ENCODE assay signal across 10 cellular contexts in genomic region chr18:47260138-47260923, GRCh38. TPM values are rescaled to one million over a fixed set of nuclear protein-coding genes. Genes with fewer than 3 reads are reported as not detected.
DNase-seq lines count a peak whose midpoint lies in the region; ATAC-seq and TF ChIP-seq lines count a peak whose summit lies in the region.
"Had no signal": no experiment of that assay in that cellular context is flagged by ENCODE, and none has a peak within 500 bp of the region (broad histone marks: within the 10 kb centered on the region; RNA-seq: fewer than 3 reads in every experiment).

No MANE protein-coding gene starts in this region.

- no peak overlapping the region for H3K27ac ChIP-seq in lower lobe of right lung
- H3K27ac ChIP-seq in PC-9 = no peak overlapping the region
- H3K27ac ChIP-seq: SK-N-MC had no signal

- H2AFZ ChIP-seq in PC-9 = no peak overlapping the region

- intact Hi-C loops in lower lobe of right lung (cut with DNase I) (no loop called here), PC-9 (cut with micrococcal nuclease; ENCODE audit: unreplicated experiment) (no loop called here)

- H3K27me3 ChIP-seq in MG63 (peaks cover 6% of the 10 kb centered on the region), lower lobe of right lung (ENCODE audit: low read depth) (peaks cover 98% of the 10 kb centered on the region), PC-9 (ENCODE audit: insufficient read depth, low read depth) (no peaks in the 10 kb centered on the region; the same call in 1 of the 2 replicates)

- H3K4me3 ChIP-seq in MG63 = no peak overlapping the region
- no peak overlapping the region for H3K4me3 ChIP-seq in cardiac fibroblast (replicated peaks in 1 of 2; ENCODE audit: low read depth in 2 of 2, low read length in 2 of 2)
- H3K4me3 ChIP-seq in lower lobe of right lung = no peak overlapping the region
- no peak overlapping the region for H3K4me3 ChIP-seq in PC-9
- H3K4me3 ChIP-seq: SK-N-MC had no signal

- no peaks in the 10 kb centered on the region for H3K9me2 ChIP-seq in PC-9 (ENCODE audit: insufficient read depth)

- no peaks in the 10 kb centered on the region for H3K79me2 ChIP-seq in PC-9 (ENCODE audit: low read depth)

- no peaks in the 10 kb centered on the region for H3K36me3 ChIP-seq in MG63
- H3K36me3 ChIP-seq in lower lobe of right lung = no peaks in the 10 kb centered on the region
- H3K36me3 ChIP-seq in PC-9 (ENCODE audit: low read depth) = no peaks in the 10 kb centered on the region

- no peak overlapping the region for H3K4me2 ChIP-seq in PC-9

- TF ChIP-seq CTCF in cardiac fibroblast (IDR thresholded peaks at IDR 0.05; ENCODE audit: low read depth, low read length) (no peak), lower lobe of right lung (IDR thresholded peaks at IDR 0.05) (no peak), PC-9 (conservative IDR thresholded peaks at IDR 0.05) (no peak)

- peak; percentile 42 for DNase-seq in EH (ENCODE audit: low read depth)
- peak; percentile 36 for DNase-seq in MG63
- peak; percentile 44 for DNase-seq in cardiac fibroblast (ENCODE audit: low read depth in 2 of 2)
- peak; percentile 66 for DNase-seq in lower lobe of right lung
- no peak for DNase-seq in NOMO-1 treated with DMSO at 0.1 percent for 48 hours (lab: John Stamatoyannopoulos, UW; ENCODE audit: unreplicated experiment)
- DNase-seq in PC-9 = no peak
- no peak for DNase-seq in NCI-H1417 treated with DMSO at 0.1 percent for 48 hours (lab: John Stamatoyannopoulos, UW)
- DNase-seq: natural killer cell had no signal

- CTCF ChIA-PET in PC-9 (lab: Charles Lee) = no interaction called here

- H3K4me1 ChIP-seq in lower lobe of right lung (peaks cover 21% of the 10 kb centered on the region), PC-9 (replicated peaks; ENCODE audit: insufficient read depth) (no peaks in the 10 kb centered on the region)

- ATAC-seq in lower lobe of right lung (peak; percentile 68 to 77), HG02588 (IDR thresholded peaks at IDR 0.05; ENCODE audit: unreplicated experiment) (no peak)
- ATAC-seq: natural killer cell had no signal

- BruUV-seq in PC-9 (replicated peaks; lab: Mats Ljungman, UMichigan) = no TSS peak

- POLR2A ChIA-PET in PC-9 (lab: Charles Lee; ENCODE audit: unreplicated experiment) = no interaction called here

- H3F3A ChIP-seq in PC-9 (ENCODE audit: insufficient read depth, low read depth) = no peaks in the 10 kb centered on the region

- 0 out of 2 replicates have a peak, but pooled peaks cover 3% of the 10 kb centered on the region for H3K9me3 ChIP-seq in MG63
- H3K9me3 ChIP-seq in lower lobe of right lung = no peaks in the 10 kb centered on the region
- H3K9me3 ChIP-seq in PC-9 (ENCODE audit: insufficient read depth, low read depth) = no peaks in the 10 kb centered on the region

- H4K20me1 ChIP-seq in PC-9 (ENCODE audit: insufficient read depth) = no peaks in the 10 kb centered on the region

RNA-seq across cellular contexts. Expression of gene SKOR2, which starts 8.9 kb away (rescaled TPM):
- total RNA-seq in MG63 (2014; rRNA removed; shearing (Covaris generic); ENCODE audit: low replicate concordance) = not detected in 2 replicates
- total RNA-seq in lower lobe of right lung = not detected
- not detected in 2 replicates for total RNA-seq in PC-9 (2021)
- total RNA-seq: natural killer cell had no signal

Comparison
In these comparisons a context has a peak if more than half of its experiments do, and no peak if none do; other contexts are left out.
1. DNase-seq: peak in EH (single experiment), MG63 (single experiment), cardiac fibroblast (2 of 2) and lower lobe of right lung (single experiment); none in NOMO-1 treated with DMSO at 0.1 percent for 48 hours (single experiment), PC-9 (0 of 2) and NCI-H1417 treated with DMSO at 0.1 percent for 48 hours (single experiment).